In the genomic region with DNA sequence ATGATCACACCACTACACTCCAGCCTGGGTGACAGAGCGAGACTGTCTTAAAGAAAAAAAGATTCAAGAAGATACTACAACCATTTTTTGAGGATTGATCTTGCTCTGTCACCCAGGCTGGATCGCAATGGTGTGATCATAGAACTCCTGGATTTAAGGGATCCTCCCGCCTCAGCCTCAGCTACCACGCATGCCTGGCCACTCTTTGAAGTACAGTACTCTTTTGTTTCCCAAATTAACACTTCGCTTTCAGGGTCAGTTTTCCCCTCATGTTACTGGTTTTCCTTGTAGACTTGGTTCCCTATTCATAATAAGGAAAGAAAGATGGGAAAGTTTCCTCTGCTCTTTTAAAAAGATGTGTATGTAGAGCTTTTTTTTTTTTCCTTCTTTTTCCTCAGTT, we compare ENCODE assay signal across 19 cellular contexts. TPM values are rescaled to one million over a fixed set of nuclear protein-coding genes. Genes with fewer than 3 reads are reported as not detected.
A peak's percentile ranks its signal among the peaks of the same experiment; 100 is the strongest.
DNase-seq lines count a peak whose midpoint lies in the region; ATAC-seq and TF ChIP-seq lines count a peak whose summit lies in the region.
"Had no signal": no experiment of that assay in that cellular context is flagged by ENCODE, and none has a peak within 500 bp of the region (broad histone marks: within the 10 kb centered on the region; RNA-seq: fewer than 3 reads in every experiment).

No MANE protein-coding gene starts in this region.

- CTCF ChIA-PET in WTC11 (lab: Charles Lee) = interaction anchor here (0.6 to 2.0 kb wide), 8 partner anchors 17 to 202 kb away, joined by 3 to 7 read pairs (median 4); a partner anchor contains a TSS
- CTCF ChIA-PET in activated CD8-positive, alpha-beta T cell treated with anti-CD3 and anti-CD28 coated beads for 36 hours (lab: Charles Lee) = no interaction called here

- no peaks in the 10 kb centered on the region for H3K36me3 ChIP-seq in HUES48 (ENCODE audit: control insufficient read depth, insufficient read depth, low read length)
- H3K36me3 ChIP-seq: BE2C, HAP-1 had no signal

- intact Hi-C loops in activated CD8-positive, alpha-beta T cell treated with anti-CD3 and anti-CD28 coated beads for 36 hours (cut with micrococcal nuclease) = no loop called here

- 0 out of 2 replicates have a peak overlapping the region, but pooled peaks have one; percentile 2 for H3K4me3 ChIP-seq in HUES48 (ENCODE audit: low read depth, low read length)
- H3K4me3 ChIP-seq: GM12878, HAP-1 had no signal

- ATAC-seq in WTC11 = peak; percentile 72
- no peak for ATAC-seq in activated CD8-positive, alpha-beta T cell treated with anti-CD3 and anti-CD28 coated beads for 36 hours
- ATAC-seq: GM12878 had no signal

- H3K9me3 ChIP-seq in HUES48 (ENCODE audit: control insufficient read depth, insufficient read depth, low read length) = no peaks in the 10 kb centered on the region
- H3K9me3 ChIP-seq: BE2C, HAP-1 had no signal

- peaks cover 13% of the 10 kb centered on the region for H3K4me1 ChIP-seq in HUES48 (ENCODE audit: control insufficient read depth, insufficient read depth, low read length)
- H3K4me1 ChIP-seq: BE2C, HAP-1 had no signal

- no peaks in the 10 kb centered on the region for H3K36me3 Mint-ChIP-seq in WTC11
- H3K36me3 Mint-ChIP-seq in activated CD8-positive, alpha-beta T cell treated with anti-CD3 and anti-CD28 coated beads for 36 hours (ENCODE audit: low read depth) = no peaks in the 10 kb centered on the region
- H3K36me3 Mint-ChIP-seq: CD4-positive, CD25-positive, alpha-beta regulatory T cell; CD8-positive, alpha-beta memory T cell had no signal

- peaks cover 48% of the 10 kb centered on the region for H3K4me1 Mint-ChIP-seq in WTC11
- no peaks in the 10 kb centered on the region for H3K4me1 Mint-ChIP-seq in activated CD8-positive, alpha-beta T cell treated with anti-CD3 and anti-CD28 coated beads for 36 hours (ENCODE audit: low read depth)
- H3K4me1 Mint-ChIP-seq: CD4-positive, CD25-positive, alpha-beta regulatory T cell; CD8-positive, alpha-beta memory T cell had no signal

- TF ChIP-seq CTCF in WTC11 (IDR thresholded peaks at IDR 0.05) = no peak
- TF ChIP-seq CTCF in activated CD8-positive, alpha-beta T cell treated with anti-CD3 and anti-CD28 coated beads for 36 hours (IDR thresholded peaks at IDR 0.05) = no peak

- H3K9me3 Mint-ChIP-seq in WTC11 = no peaks in the 10 kb centered on the region
- no peaks in the 10 kb centered on the region for H3K9me3 Mint-ChIP-seq in activated CD8-positive, alpha-beta T cell treated with anti-CD3 and anti-CD28 coated beads for 36 hours

- peak overlapping the region; percentile 17; the same call in 1 of the 2 replicates for H3K4me3 Mint-ChIP-seq in WTC11
- H3K4me3 Mint-ChIP-seq in activated CD8-positive, alpha-beta T cell treated with anti-CD3 and anti-CD28 coated beads for 36 hours = no peak overlapping the region
- H3K4me3 Mint-ChIP-seq: CD4-positive, CD25-positive, alpha-beta regulatory T cell; CD8-positive, alpha-beta memory T cell had no signal

- H3K27me3 ChIP-seq in HUES48 (ENCODE audit: control insufficient read depth, insufficient read depth, low read length) = no peaks in the 10 kb centered on the region
- H3K27me3 ChIP-seq: BE2C had no signal

- H3K9ac ChIP-seq in HUES48 (ENCODE audit: low read depth, low read length) = no peak overlapping the region

- POLR2A ChIA-PET in WTC11 (lab: Charles Lee) = interaction anchor here (0.6 kb wide), 1 partner anchor 40 kb away, joined by 3 read pairs; no protein-coding TSS in a partner anchor
- POLR2A ChIA-PET in activated CD8-positive, alpha-beta T cell treated with anti-CD3 and anti-CD28 coated beads for 36 hours (lab: Charles Lee) = interaction anchor here (0.6 kb wide), 1 partner anchor 57 kb away, joined by 3 read pairs; no protein-coding TSS in a partner anchor

- no peak for DNase-seq in WTC11 (ENCODE audit: low spot score)
- peak; percentile 26 for DNase-seq in iPS-NIHi11 (ENCODE audit: low spot score)
- DNase-seq in mucosa of gallbladder (ENCODE audit: low spot score) = no peak
- no peak for DNase-seq in activated CD8-positive, alpha-beta T cell treated with anti-CD3 and anti-CD28 coated beads for 36 hours
- DNase-seq in activated CD4-positive, alpha-beta T cell treated with anti-CD3 and anti-CD28 coated beads, Interleukin-2, amount 50 U/mL, for 4 hours = no peak
- DNase-seq: ACHN; BE2C; C1 segment of cervical spinal cord; CD4-positive, CD25-positive, alpha-beta regulatory T cell; CD8-positive, alpha-beta memory T cell; COR-L47; DMS 273 treated with DMSO at 0.1 percent for 48 hours; DMS53; DND-41; EL; IMR-90 had no signal

- H3K27ac ChIP-seq in HUES48 (ENCODE audit: low read depth, low read length) = no peak overlapping the region

- H3K27ac Mint-ChIP-seq in WTC11 = peak overlapping the region; percentile 84; the same call in 1 of the 2 replicates
- H3K27ac Mint-ChIP-seq in activated CD8-positive, alpha-beta T cell treated with anti-CD3 and anti-CD28 coated beads for 36 hours = no peak overlapping the region
- H3K27ac Mint-ChIP-seq: CD4-positive, CD25-positive, alpha-beta regulatory T cell; CD8-positive, alpha-beta memory T cell had no signal

- H3K27me3 Mint-ChIP-seq in WTC11 (ENCODE audit: low read depth) = no peaks in the 10 kb centered on the region
- H3K27me3 Mint-ChIP-seq in activated CD8-positive, alpha-beta T cell treated with anti-CD3 and anti-CD28 coated beads for 36 hours = peaks cover 8% of the 10 kb centered on the region

TF ChIP-seq in WTC11, 78 proteins besides CTCF, POLR2A, EP300 and RAD21:
- TF ChIP-seq NR3C1 (CRISPR knock-in tag; conservative IDR thresholded peaks at IDR 0.05; ENCODE audit: low read depth) = no peak
- no peak for TF ChIP-seq GABPB1 (CRISPR knock-in tag; IDR thresholded peaks at IDR 0.05)
- TF ChIP-seq SMAD4 (CRISPR knock-in tag; IDR thresholded peaks at IDR 0.05) = no peak
- TF ChIP-seq ELF4 (CRISPR knock-in tag; IDR thresholded peaks at IDR 0.05; ENCODE audit: low read depth) = no peak
- TF ChIP-seq, protein P1, sequence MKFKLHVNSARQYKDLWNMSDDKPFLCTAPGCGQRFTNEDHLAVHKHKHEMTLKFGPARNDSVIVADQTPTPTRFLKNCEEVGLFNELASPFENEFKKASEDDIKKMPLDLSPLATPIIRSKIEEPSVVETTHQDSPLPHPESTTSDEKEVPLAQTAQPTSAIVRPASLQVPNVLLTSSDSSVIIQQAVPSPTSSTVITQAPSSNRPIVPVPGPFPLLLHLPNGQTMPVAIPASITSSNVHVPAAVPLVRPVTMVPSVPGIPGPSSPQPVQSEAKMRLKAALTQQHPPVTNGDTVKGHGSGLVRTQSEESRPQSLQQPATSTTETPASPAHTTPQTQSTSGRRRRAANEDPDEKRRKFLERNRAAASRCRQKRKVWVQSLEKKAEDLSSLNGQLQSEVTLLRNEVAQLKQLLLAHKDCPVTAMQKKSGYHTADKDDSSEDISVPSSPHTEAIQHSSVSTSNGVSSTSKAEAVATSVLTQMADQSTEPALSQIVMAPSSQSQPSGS (CRISPR knock-in tag; IDR thresholded peaks at IDR 0.05; ENCODE audit: borderline replicate concordance, low read depth) = no peak
- TF ChIP-seq, protein P2, sequence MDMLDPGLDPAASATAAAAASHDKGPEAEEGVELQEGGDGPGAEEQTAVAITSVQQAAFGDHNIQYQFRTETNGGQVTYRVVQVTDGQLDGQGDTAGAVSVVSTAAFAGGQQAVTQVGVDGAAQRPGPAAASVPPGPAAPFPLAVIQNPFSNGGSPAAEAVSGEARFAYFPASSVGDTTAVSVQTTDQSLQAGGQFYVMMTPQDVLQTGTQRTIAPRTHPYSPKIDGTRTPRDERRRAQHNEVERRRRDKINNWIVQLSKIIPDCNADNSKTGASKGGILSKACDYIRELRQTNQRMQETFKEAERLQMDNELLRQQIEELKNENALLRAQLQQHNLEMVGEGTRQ (CRISPR knock-in tag; IDR thresholded peaks at IDR 0.05) = no peak
- no peak for TF ChIP-seq ETV6 (CRISPR knock-in tag; IDR thresholded peaks at IDR 0.05)
- no peak for TF ChIP-seq ZNF423 (CRISPR knock-in tag; IDR thresholded peaks at IDR 0.05)
- no peak for TF ChIP-seq FOXP1 (CRISPR knock-in tag; IDR thresholded peaks at IDR 0.05; ENCODE audit: borderline replicate concordance)

RNA-seq across cellular contexts. Expression of a gene that starts 34.3 kb away (rescaled TPM):
- total RNA-seq in WTC11 (2021) = 64.2 to 68.6 TPM (median 67.5 TPM) in 3 replicates
- total RNA-seq in mucosa of gallbladder = 17.7 TPM
- total RNA-seq in activated CD8-positive, alpha-beta T cell treated with anti-CD3 and anti-CD28 coated beads for 36 hours = under 1 TPM; 0.76 to 0.86 TPM

Comparison
In these comparisons a context has a peak if more than half of its experiments do, and no peak if none do; other contexts are left out.
1. RNA of a gene that starts 34.3 kb away (total RNA-seq): 64.2 to 68.6 TPM in WTC11 and 17.7 TPM in mucosa of gallbladder (single experiment); 0.76 to 0.86 TPM in activated CD8-positive, alpha-beta T cell treated with anti-CD3 and anti-CD28 coated beads for 36 hours; every median in the first group is over 10 times any median in the second.